33 cellular contexts compared by ENCODE assay signal in genomic region chr9:6109986-6110385, GRCh38.
DNase-seq lines count a peak whose midpoint lies in the region; ATAC-seq and TF ChIP-seq lines count a peak whose summit lies in the region.
"Had no signal": no experiment of that assay in that cellular context is flagged by ENCODE, and none has a peak within 500 bp of the region (broad histone marks: within the 10 kb centered on the region; RNA-seq: fewer than 3 reads in every experiment).

No MANE protein-coding gene starts in this region.

- H3K27ac ChIP-seq in parathyroid adenoma = no peak overlapping the region
- H3K27ac ChIP-seq: C4-2B, epithelial cell of prostate, heart left ventricle, PC-9, sigmoid colon, tibial artery, vagina had no signal

- no peaks in the 10 kb centered on the region for H3K9me3 ChIP-seq in parathyroid adenoma (ENCODE audit: control insufficient read depth, low read length)
- H3K9me3 ChIP-seq: Caco-2, heart left ventricle, sigmoid colon, tibial artery, vagina had no signal

- H3K4me2 ChIP-seq in parathyroid adenoma (ENCODE audit: low read length) = no peak overlapping the region
- H3K4me2 ChIP-seq: PC-9 had no signal

- peak overlapping the region; percentile 42 for H2AFZ ChIP-seq in parathyroid adenoma
- H2AFZ ChIP-seq: PC-9 had no signal

- H3K4me1 ChIP-seq in parathyroid adenoma = no peaks in the 10 kb centered on the region
- H3K4me1 ChIP-seq: Caco-2 had no signal

- no peak for ATAC-seq in omental fat pad (ENCODE audit: low FRiP score)
- ATAC-seq: activated CD8-positive, alpha-beta T cell treated with anti-CD3 and anti-CD28 coated beads for 36 hours; heart left ventricle; K562; natural killer cell; Right ventricle myocardium inferior had no signal

- H3K27me3 ChIP-seq in parathyroid adenoma (ENCODE audit: control insufficient read depth, insufficient read depth, low read length) = no peaks in the 10 kb centered on the region
- H3K27me3 ChIP-seq: heart left ventricle, sigmoid colon, tibial artery, vagina had no signal

- no peaks in the 10 kb centered on the region for H3K36me3 ChIP-seq in parathyroid adenoma (ENCODE audit: control insufficient read depth, insufficient read depth, low read length)
- H3K36me3 ChIP-seq: heart left ventricle, sigmoid colon, tibial artery, vagina had no signal

- peak; percentile 18 for DNase-seq in ELR (ENCODE audit: low read depth)
- DNase-seq in LHCN-M2 (ENCODE audit: low read depth) = peak; percentile 71
- DNase-seq in fibroblast of gingiva (ENCODE audit: low read depth) = peak; percentile 69
- no peak for DNase-seq in D341Med (ENCODE audit: low spot score)
- no peak for DNase-seq in omental fat pad (ENCODE audit: low spot score)
- DNase-seq in DMS114 treated with DMSO at 0.1 percent for 48 hours (lab: John Stamatoyannopoulos, UW; ENCODE audit: unreplicated experiment) = no peak
- DNase-seq: activated CD4-positive, alpha-beta T cell treated with anti-CD3 and anti-CD28 coated beads for 1 hour; activated CD8-positive, alpha-beta memory T cell treated with anti-CD3 and anti-CD28 coated beads, Interleukin-2, amount 50 U/mL, for 48 hours; activated CD8-positive, alpha-beta T cell treated with anti-CD3 and anti-CD28 coated beads for 36 hours; activated naive CD4-positive, alpha-beta T cell treated with anti-CD3 and anti-CD28 coated beads, Interleukin-2, amount 50 U/mL, for 16 hours; Caco-2; DMS79; effector CD8-positive, alpha-beta T cell; foreskin fibroblast; GF-D8; heart left ventricle; kidney; MM.1S; natural killer cell; NCI-H1105 treated with DMSO at 0.1 percent for 48 hours; NCI-H1930; NCI-H526 treated with DMSO at 0.1 percent for 48 hours; occipital lobe; PC-9; sigmoid colon; stimulated activated CD4-positive, alpha-beta T cell treated with anti-CD3 and anti-CD28 coated beads, Interleukin-4, amount 100 ng/mL, for 24 hours; tibial artery had no signal

- no peak overlapping the region for H3K9ac ChIP-seq in parathyroid adenoma

- no peak for TF ChIP-seq CTCF in parathyroid adenoma (IDR thresholded peaks at IDR 0.05)
- TF ChIP-seq CTCF in omental fat pad (IDR thresholded peaks at IDR 0.05) = no peak

- no peak overlapping the region for H3K4me3 ChIP-seq in parathyroid adenoma (ENCODE audit: low read depth, low read length)
- H3K4me3 ChIP-seq: heart left ventricle, K562, PC-9, sigmoid colon, tibial artery, vagina had no signal

- no peaks in the 10 kb centered on the region for H3K79me2 ChIP-seq in parathyroid adenoma

Comparison
In these comparisons a context has a peak if more than half of its experiments do, and no peak if none do; other contexts are left out.
1. DNase-seq: peak in ELR (single experiment), LHCN-M2 (single experiment) and fibroblast of gingiva (single experiment); none in D341Med (single experiment), omental fat pad (single experiment) and DMS114 treated with DMSO at 0.1 percent for 48 hours (single experiment).